9 cellular contexts compared by ENCODE assay signal in the genomic region with DNA sequence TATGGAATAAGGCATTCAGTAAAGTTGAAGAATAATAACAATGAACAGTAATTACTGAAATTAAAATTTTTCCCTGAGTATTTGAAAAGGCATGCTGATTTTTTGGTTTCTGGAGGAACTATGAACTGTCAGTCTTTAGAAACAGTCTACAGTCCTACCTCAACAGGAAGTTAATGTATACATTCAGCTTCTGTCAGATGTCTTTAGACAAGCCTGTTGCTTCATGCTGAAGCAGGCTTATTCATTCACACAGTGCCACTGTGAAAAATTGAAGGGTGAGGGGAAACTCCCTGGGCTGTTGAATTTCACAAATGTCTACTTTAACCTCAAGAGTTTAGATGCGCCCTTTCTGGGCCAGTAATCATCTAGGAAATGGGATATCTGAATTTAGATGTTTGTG. TPM values are rescaled to one million over a fixed set of nuclear protein-coding genes. Genes with fewer than 3 reads are reported as not detected.
DNase-seq lines count a peak whose midpoint lies in the region; ATAC-seq and FAIRE-seq lines count a peak whose summit lies in the region.
"Had no signal": no experiment of that assay in that cellular context is flagged by ENCODE, and none has a peak within 500 bp of the region (broad histone marks: within the 10 kb centered on the region; RNA-seq: fewer than 3 reads in every experiment).

No MANE protein-coding gene starts in this region.

- FAIRE-seq in HTR-8/SVneo (lab: Jason Lieb, UNC) = no peak

- no peaks in the 10 kb centered on the region for H3K36me3 Mint-ChIP-seq in naive B cell

- no peaks in the 10 kb centered on the region for H3K9me3 Mint-ChIP-seq in naive B cell

- DNase-seq in SK-MEL-5 (ENCODE audit: low read depth, low spot score) = peak; percentile 75
- no peak for DNase-seq in naive B cell
- DNase-seq in activated effector memory CD4-positive, alpha-beta T cell treated with Interleukin-2 at 50 U/mL for 16 hours = no peak
- DNase-seq in substantia nigra (lab: John Stamatoyannopoulos, UW) = no peak
- no peak for DNase-seq in HTR-8/SVneo (ENCODE audit: insufficient read length, low spot score)
- no peak for DNase-seq in cerebellar cortex (ENCODE audit: low spot score)
- DNase-seq: caudate nucleus had no signal

- H3K27ac ChIP-seq in substantia nigra (ENCODE audit: low read depth, low read length, poor library complexity, severe bottlenecking) = no peak overlapping the region

- ATAC-seq in GM18511 (IDR thresholded peaks at IDR 0.05; ENCODE audit: unreplicated experiment) (peak; percentile 58), HG02884 (IDR thresholded peaks at IDR 0.05; ENCODE audit: unreplicated experiment) (peak; percentile 41), naive B cell (ENCODE audit: low read depth in 2 of 2) (no peak)

- H3K4me1 Mint-ChIP-seq in naive B cell = peaks cover 52 to 78% (median 68%) of the 10 kb centered on the region in 3 donors

- peak overlapping the region in 4 of 6 donors; percentile 13 to 96 (median 44) for H3K27ac Mint-ChIP-seq in naive B cell

- no peaks in the 10 kb centered on the region for H3K27me3 Mint-ChIP-seq in naive B cell

- in situ Hi-C loops in SK-MEL-5 (cut with HindIII; ENCODE audit: low pct_unique_long_range_greater_than_20kb, low sequenced_read_pairs) = no loop called here

- H3K4me3 Mint-ChIP-seq in naive B cell = peak overlapping the region in 5 of 8 donors; percentile 10 to 72 (median 37)

RNA-seq across cellular contexts. Expression of gene NRF1, which starts 3.5 kb away (rescaled TPM):
- 6.7 and 12.4 TPM in 2 replicates for total RNA-seq in SK-MEL-5 (2014; rRNA removed; shearing (Covaris generic))
- polyA plus RNA-seq in SK-MEL-5 (2015; cell fraction: cytosol; rRNA removed) = 9.6 and 9.7 TPM in 2 replicates
- polyA plus RNA-seq in SK-MEL-5 (2015; cell fraction: nucleus; rRNA removed) = 11.9 and 14.6 TPM in 2 replicates
- 10 to 100 TPM in 5 of 6 donors, 1 to 10 TPM in 1; 9.6 to 32.4 (median 28.9) TPM for polyA plus RNA-seq in naive B cell (ENCODE audit: low read depth in 6 of 6)

Comparison
In these comparisons a context has a peak if more than half of its experiments do, and no peak if none do; other contexts are left out.
1. ATAC-seq: peak in GM18511 (single experiment) and HG02884 (single experiment); none in naive B cell (0 of 2).